In genomic region chr7:144676492-144676891, GRCh38 we compare ENCODE assay signal across 28 cellular contexts.
A peak's percentile ranks its signal among the peaks of the same experiment; 100 is the strongest.
DNase-seq lines count a peak whose midpoint lies in the region; ATAC-seq, FAIRE-seq and TF ChIP-seq lines count a peak whose summit lies in the region.
"Had no signal": no experiment of that assay in that cellular context is flagged by ENCODE, and none has a peak within 500 bp of the region (broad histone marks: within the 10 kb centered on the region; RNA-seq: fewer than 3 reads in every experiment).

No MANE protein-coding gene starts in this region.

- in situ Hi-C loops in HepG2 (cut with HindIII; ENCODE audit: extremely low pct_ligation_motif_present, low pct_unique_long_range_greater_than_20kb), result no loop called here

- CTCF ChIA-PET in HepG2 (lab: Yijun Ruan, JAX; ENCODE audit: low intra/inter-chr PET ratio, low total read pairs), result no interaction called here

- POLR2A ChIA-PET in HepG2 (lab: Yijun Ruan, JAX), result no interaction called here

- intact Hi-C loops in HepG2 (cut with micrococcal nuclease; ENCODE audit: unreplicated experiment) (no loop called here), right lobe of liver (cut with DNase I) (no loop called here)

- no peak overlapping the region for H3K4me2 ChIP-seq in HepG2 (ENCODE audit: low read depth, low read length)
- H3K4me2 ChIP-seq: A549; BLaER1; BLaER1 treated with 17β-estradiol and CSF1 and Interleukin-3, amounts not matched to agents 10 nM and 100 nM had no signal

- under 1% methylated on average over 5 of the region's 5 CpGs for WGBS in HepG2 (ENCODE audit: low lambda C conversion rate)
- 73% methylated on average over 5 of the region's 5 CpGs for WGBS in right lobe of liver (ENCODE audit: insufficient coverage, low coverage, low lambda C conversion rate, missing lambda C conversion rate)

- no peaks in the 10 kb centered on the region for H3K36me3 ChIP-seq in HepG2 (replicated peaks in 1 of 2; ENCODE audit: control insufficient read depth in 1 of 2, insufficient read depth in 2 of 2, low read length in 2 of 2)
- H3K36me3 ChIP-seq in right lobe of liver, result no peaks in the 10 kb centered on the region
- H3K36me3 ChIP-seq: BE2C; BLaER1; BLaER1 treated with 17β-estradiol and CSF1 and Interleukin-3, amounts not matched to agents 10 nM and 100 nM had no signal

- TF ChIP-seq RAD21 in HepG2 (CRISPR knock-in tag; IDR thresholded peaks at IDR 0.05), result no peak

- no peak overlapping the region for H2AFZ ChIP-seq in HepG2 (ENCODE audit: low read length)

- no peaks in the 10 kb centered on the region for H3K9me3 ChIP-seq in HepG2 (ENCODE audit: low read length)
- H3K9me3 ChIP-seq in right lobe of liver, result no peaks in the 10 kb centered on the region
- H3K9me3 ChIP-seq: A549; BE2C; BLaER1; BLaER1 treated with 17β-estradiol and CSF1 and Interleukin-3, amounts not matched to agents 10 nM and 100 nM; Caco-2 had no signal

- no peaks in the 10 kb centered on the region for H4K20me1 ChIP-seq in HepG2 (ENCODE audit: insufficient read depth, low read length)
- H4K20me1 ChIP-seq: BLaER1; BLaER1 treated with 17β-estradiol and CSF1 and Interleukin-3, amounts not matched to agents 10 nM and 100 nM had no signal

- H3K4me1 ChIP-seq in HepG2 (ENCODE audit: insufficient read depth, low read length) (no peaks in the 10 kb centered on the region), right lobe of liver (no peaks in the 10 kb centered on the region)
- H3K4me1 ChIP-seq: A549, BE2C, Caco-2 had no signal

- H3K4me3 ChIP-seq in HepG2 (replicated peaks in 1 of 3; ENCODE audit: insufficient read depth in 1 of 3, low read depth in 2 of 3, low read length in 3 of 3), result no peak overlapping the region
- H3K4me3 ChIP-seq in right lobe of liver, result no peak overlapping the region
- H3K4me3 ChIP-seq: A549; BLaER1; BLaER1 treated with 17β-estradiol and CSF1 and Interleukin-3, amounts not matched to agents 10 nM and 100 nM had no signal

- H3K79me2 ChIP-seq in HepG2 (ENCODE audit: insufficient read depth, low read length), result no peaks in the 10 kb centered on the region

- no peak for FAIRE-seq in HepG2 (lab: Jason Lieb, UNC)
- FAIRE-seq: A549, D721Med had no signal

- DNase-seq in HepG2 (ENCODE audit: low spot score), result no peak
- no peak for DNase-seq in right lobe of liver
- DNase-seq: 8988T; ACHN; AML-193; BE2C; C1 segment of cervical spinal cord; Caco-2; Calu3; CD4-positive, alpha-beta memory T cell; CD4-positive, alpha-beta T cell; CD4-positive, CD25-positive, alpha-beta regulatory T cell; CD8-positive, alpha-beta memory T cell; CD8-positive, alpha-beta T cell; COR-L47; DMS 273 treated with DMSO at 0.1 percent for 48 hours; DMS153; DMS53; DMS79; DMS79 treated with DMSO at 0.1 percent for 48 hours; DND-41; EL had no signal

- H3K9ac ChIP-seq in HepG2 (ENCODE audit: insufficient read depth, low read depth, low read length), result no peak overlapping the region
- H3K9ac ChIP-seq: BLaER1; BLaER1 treated with 17β-estradiol and CSF1 and Interleukin-3, amounts not matched to agents 10 nM and 100 nM had no signal

- ATAC-seq in HepG2, result no peak
- ATAC-seq in right lobe of liver, result no peak
- ATAC-seq: A549; CD8-positive, alpha-beta T cell had no signal

- H3K27ac ChIP-seq in HepG2 (ENCODE audit: extremely low read length, insufficient read depth, low read length), result no peak overlapping the region
- no peak overlapping the region for H3K27ac ChIP-seq in right lobe of liver
- H3K27ac ChIP-seq: 22Rv1; A549; BLaER1; BLaER1 treated with 17β-estradiol and CSF1 and Interleukin-3, amounts not matched to agents 10 nM and 100 nM; C4-2B had no signal

- no peaks in the 10 kb centered on the region for H3K27me3 ChIP-seq in HepG2 (ENCODE audit: control insufficient read depth in 1 of 2, insufficient read depth in 2 of 2, low read length in 2 of 2)
- no peaks in the 10 kb centered on the region for H3K27me3 ChIP-seq in right lobe of liver
- H3K27me3 ChIP-seq: BE2C; BLaER1; BLaER1 treated with 17β-estradiol and CSF1 and Interleukin-3, amounts not matched to agents 10 nM and 100 nM had no signal

- TF ChIP-seq EP300 in HepG2 (IDR thresholded peaks at IDR 0.05; ENCODE audit: low read depth in 2 of 2, low read length in 2 of 2) (no peak), HepG2 (CRISPR knock-in tag; IDR thresholded peaks at IDR 0.05; ENCODE audit: borderline replicate concordance) (no peak)

- TF ChIP-seq CTCF in HepG2 (CRISPR knock-in tag; IDR thresholded peaks at IDR 0.05) (no peak), right lobe of liver (IDR thresholded peaks at IDR 0.05) (no peak)

- no TSS peak for BruUV-seq in HepG2 (replicated peaks; lab: Mats Ljungman, UMichigan)

- no peak for TF ChIP-seq POLR2A in HepG2 (IDR thresholded peaks at IDR 0.05; ENCODE audit: insufficient read depth in 1 of 2, low read depth in 2 of 2, low read length in 2 of 2)
- no peak for TF ChIP-seq POLR2A in right lobe of liver (IDR thresholded peaks at IDR 0.05)

TF ChIP-seq in HepG2, 621 proteins besides CTCF, POLR2A, EP300 and RAD21:
- TF ChIP-seq ZNF780A (CRISPR knock-in tag; IDR thresholded peaks at IDR 0.05) (no peak), ATF7 (IDR thresholded peaks at IDR 0.05) (peak; percentile 55), ATF7 (CRISPR knock-in tag; IDR thresholded peaks at IDR 0.05) (no peak), CREB1 (IDR thresholded peaks at IDR 0.05) (peak; percentile 55; the same call in 1 of the 2 replicates), CREB1 (CRISPR knock-in tag; IDR thresholded peaks at IDR 0.05) (no peak)
